ENCODE assay signal across 9 cellular contexts in the genomic region with DNA sequence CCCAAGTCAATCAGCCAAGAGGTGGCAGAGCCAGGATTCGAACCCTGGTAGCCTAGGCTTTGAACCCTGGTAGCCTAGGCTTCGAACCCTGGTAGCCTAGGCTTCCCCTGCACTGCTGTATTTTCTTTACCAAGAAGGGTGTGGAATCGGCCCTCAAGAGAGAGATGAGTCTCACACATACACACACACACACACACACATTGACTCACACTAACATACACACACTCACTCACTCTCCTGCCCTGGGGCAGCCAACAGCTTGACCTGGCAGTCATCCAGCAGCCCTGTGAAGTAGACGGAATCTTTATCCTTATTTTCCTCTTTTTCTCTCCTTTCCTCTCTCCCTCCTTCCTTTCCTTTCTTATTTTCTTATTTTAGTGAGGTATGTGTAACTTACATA. TPM values are rescaled to one million over a fixed set of nuclear protein-coding genes. Genes with fewer than 3 reads are reported as not detected.
DNase-seq lines count a peak whose midpoint lies in the region; ATAC-seq, FAIRE-seq and TF ChIP-seq lines count a peak whose summit lies in the region.
"Had no signal": no experiment of that assay in that cellular context is flagged by ENCODE, and none has a peak within 500 bp of the region (broad histone marks: within the 10 kb centered on the region; RNA-seq: fewer than 3 reads in every experiment).

No MANE protein-coding gene starts in this region.

- H3K27me3 ChIP-seq in adrenal gland (no peaks in the 10 kb centered on the region), stomach smooth muscle (ENCODE audit: control insufficient read depth in 1 of 2, insufficient read depth in 2 of 2, low read length in 2 of 2) (no peaks in the 10 kb centered on the region), Karpas-422 (ENCODE audit: low read length) (no peaks in the 10 kb centered on the region)

- TF ChIP-seq CTCF in adrenal gland (IDR thresholded peaks at IDR 0.05) (no peak), kidney (IDR thresholded peaks at IDR 0.05; ENCODE audit: borderline replicate concordance, extremely low read depth, insufficient read depth) (no peak)

- H3K9me2 ChIP-seq in Karpas-422 (replicated peaks; ENCODE audit: insufficient read depth, low read length) = no peaks in the 10 kb centered on the region

- no peak for FAIRE-seq in kidney (lab: Jason Lieb, UNC)

- H3K9ac ChIP-seq in kidney (ENCODE audit: low read length in 2 of 2) (peak overlapping the region in 1 of 2 donors; percentile 81), stomach smooth muscle (ENCODE audit: low read length in 2 of 2) (peak overlapping the region; percentile 80 to 91), Karpas-422 (ENCODE audit: low read length) (no peak overlapping the region)

- H3K27ac ChIP-seq in adrenal gland (peak overlapping the region; percentile 91 to 97 (median 94)), kidney (ENCODE audit: low read depth in 2 of 2, low read length in 2 of 2) (peak overlapping the region; percentile 95 to 97), stomach smooth muscle (ENCODE audit: low read length) (peak overlapping the region; percentile 100), Karpas-422 (ENCODE audit: low read length) (no peak overlapping the region)

- intact Hi-C loops in adrenal gland (cut with DNase I) (loop anchor here in 1 of 2 donors (10.0 kb wide), 1 partner anchor 129 kb away; a partner anchor contains a TSS), kidney (cut with DNase I) (no loop called here)

- H3K9me3 ChIP-seq in adrenal gland (replicated peaks in 1 of 3) (no peaks in the 10 kb centered on the region), kidney (ENCODE audit: control insufficient read depth in 1 of 2, low read length in 2 of 2) (no peaks in the 10 kb centered on the region), stomach smooth muscle (ENCODE audit: control insufficient read depth in 2 of 2, low read length in 2 of 2) (no peaks in the 10 kb centered on the region), Karpas-422 (ENCODE audit: low read length) (no peaks in the 10 kb centered on the region)

- H3K79me2 ChIP-seq in Karpas-422 (ENCODE audit: low read length) = no peaks in the 10 kb centered on the region

- H4K20me1 ChIP-seq in Karpas-422 (ENCODE audit: insufficient read depth, low read depth, low read length) = no peaks in the 10 kb centered on the region

- H3K4me1 ChIP-seq in adrenal gland (replicated peaks in 1 of 2) = peaks cover 42 to 55% of the 10 kb centered on the region in 2 donors
- peaks cover 40 to 48% of the 10 kb centered on the region in 2 donors for H3K4me1 ChIP-seq in kidney (ENCODE audit: control insufficient read depth in 1 of 2, insufficient read depth in 1 of 2, low read depth in 1 of 2, low read length in 2 of 2)
- peaks cover 69% of the 10 kb centered on the region for H3K4me1 ChIP-seq in stomach smooth muscle (ENCODE audit: control insufficient read depth, insufficient read depth, low read length)
- no peaks in the 10 kb centered on the region for H3K4me1 ChIP-seq in Karpas-422 (ENCODE audit: low read length)

- peak; percentile 64 for DNase-seq in HPDE6-E6E7 (ENCODE audit: extremely low spot score)
- peak; percentile 76 to 90 (median 86) for DNase-seq in adrenal gland
- no peak for DNase-seq in kidney
- no peak for DNase-seq in Karpas-422
- DNase-seq in activated gamma-delta T cell (lab: John Stamatoyannopoulos, UW) = no peak
- DNase-seq: GOT3 had no signal

- H3K4me3 ChIP-seq in adrenal gland (no peak overlapping the region), kidney (ENCODE audit: low read length in 2 of 2) (no peak overlapping the region), stomach smooth muscle (ENCODE audit: low read length in 2 of 2) (peak overlapping the region in 1 of 2 donors; percentile 22), Karpas-422 (ENCODE audit: low read length) (no peak overlapping the region)

- TF ChIP-seq POLR2A in adrenal gland (IDR thresholded peaks at IDR 0.05) = no peak

- H2AFZ ChIP-seq in Karpas-422 (ENCODE audit: low read length) = no peak overlapping the region

- no peak overlapping the region for H3K4me2 ChIP-seq in Karpas-422 (ENCODE audit: low read depth, low read length, poor library complexity, severe bottlenecking)

- H3K36me3 ChIP-seq in adrenal gland (replicated peaks in 1 of 2) = peaks cover 0 to 20% of the 10 kb centered on the region in 2 donors
- H3K36me3 ChIP-seq in kidney (ENCODE audit: control insufficient read depth in 1 of 2, insufficient read depth in 2 of 2, low read length in 2 of 2) = peaks cover 3 to 11% of the 10 kb centered on the region in 2 donors
- H3K36me3 ChIP-seq in stomach smooth muscle (ENCODE audit: control insufficient read depth in 2 of 2, insufficient read depth in 2 of 2, low read length in 2 of 2) = peaks cover 0 to 4% of the 10 kb centered on the region in 2 donors
- H3K36me3 ChIP-seq in Karpas-422 (ENCODE audit: insufficient read depth, low read length) = no peaks in the 10 kb centered on the region

- ATAC-seq in HG03520 (IDR thresholded peaks at IDR 0.05; ENCODE audit: unreplicated experiment) (no peak), GM21825 (IDR thresholded peaks at IDR 0.05; ENCODE audit: unreplicated experiment) (no peak)

- 27 to 50% (median 45%) methylated on average over 3 to 4 of the region's 4 CpGs for WGBS in adrenal gland, 4 donors

RNA-seq across cellular contexts. Expression of a gene that starts 55.4 kb away (rescaled TPM):
- total RNA-seq in adrenal gland (10 to 100 TPM; 11.9 to 58.8 (median 41.6) TPM), kidney (30.9 TPM)
- polyA plus RNA-seq in adrenal gland (10 to 100 TPM; 28.5 to 94.8 (median 54.4) TPM), kidney (ENCODE audit: insufficient read depth, low read depth, low replicate concordance) (80.7 TPM)
- 17.0 and 18.5 TPM in 2 replicates for total RNA-seq in Karpas-422 (2014; rRNA removed; shearing (Covaris generic); ENCODE audit: low replicate concordance)

Comparison
In these comparisons a context has a peak if more than half of its experiments do, and no peak if none do; other contexts are left out.
1. DNase-seq: peak in HPDE6-E6E7 (single experiment) and adrenal gland (7 of 7); none in kidney (single experiment), Karpas-422 (single experiment) and activated gamma-delta T cell (single experiment).